In the genomic region with DNA sequence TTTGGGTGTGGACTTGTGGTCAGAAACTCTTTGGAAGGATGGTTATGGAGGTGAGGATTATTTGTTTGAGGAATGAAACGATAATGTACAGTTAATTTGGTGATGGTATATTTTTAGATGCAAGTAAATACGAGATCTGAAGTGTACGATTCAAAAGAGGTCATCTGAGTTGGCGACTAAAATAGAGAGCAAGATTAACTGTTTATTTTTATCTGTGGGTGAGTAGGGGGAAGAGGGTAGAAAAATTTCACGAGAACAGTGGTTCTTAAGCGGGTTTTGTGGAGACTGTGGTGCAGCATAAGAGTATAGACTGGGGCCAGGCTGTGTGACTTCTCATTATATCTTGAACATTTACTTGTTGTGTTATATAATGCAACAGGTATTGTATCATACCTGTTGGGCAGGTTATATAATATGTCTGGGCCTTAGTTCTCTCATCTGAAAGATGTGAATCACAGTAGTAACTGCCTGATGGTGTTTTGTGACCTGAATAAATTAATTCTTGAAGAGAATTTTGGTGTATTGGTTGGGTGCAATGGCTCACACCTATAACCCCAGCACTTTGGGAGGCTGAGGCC, we compare ENCODE assay signal across 21 cellular contexts.
A peak's percentile ranks its signal among the peaks of the same experiment; 100 is the strongest.
DNase-seq lines count a peak whose midpoint lies in the region; ATAC-seq and TF ChIP-seq lines count a peak whose summit lies in the region.
"Had no signal": no experiment of that assay in that cellular context is flagged by ENCODE, and none has a peak within 500 bp of the region (broad histone marks: within the 10 kb centered on the region; RNA-seq: fewer than 3 reads in every experiment).

No MANE protein-coding gene starts in this region.

- H3K4me1 ChIP-seq in esophagus squamous epithelium (peaks cover 3 to 53% (median 9%) of the 10 kb centered on the region in 3 donors), skeletal muscle tissue (ENCODE audit: control insufficient read depth in 3 of 3, insufficient read depth in 3 of 3, low read length in 3 of 3) (peaks cover 19 to 39% (median 28%) of the 10 kb centered on the region in 3 donors)
- H3K4me1 ChIP-seq: colonic mucosa had no signal

- peak overlapping the region in 2 of 3 donors; percentile 33 to 35 for H3K9ac ChIP-seq in skeletal muscle tissue (ENCODE audit: low read depth in 1 of 3, low read length in 3 of 3)
- H3K9ac ChIP-seq: GM23248, SK-N-SH had no signal

- H3K4me3 Mint-ChIP-seq in activated naive CD4-positive, alpha-beta T cell treated with anti-CD3 and anti-CD28 coated beads for 36 hours = no peak overlapping the region
- no peak overlapping the region for H3K4me3 Mint-ChIP-seq in activated CD8-positive, alpha-beta T cell treated with anti-CD3 and anti-CD28 coated beads, Interleukin-2, amount 10 ng/mL, durations not matched to agents 7 days and 5 days

- TF ChIP-seq CTCF in esophagus squamous epithelium (IDR thresholded peaks at IDR 0.05) = no peak

- H3K36me3 ChIP-seq in esophagus squamous epithelium = peaks cover 0 to 12% (median 0%) of the 10 kb centered on the region in 3 donors
- H3K36me3 ChIP-seq in skeletal muscle tissue (ENCODE audit: control insufficient read depth in 3 of 3, insufficient read depth in 3 of 3, low read length in 3 of 3) = no peaks in the 10 kb centered on the region
- H3K36me3 ChIP-seq: colonic mucosa had no signal

- peaks cover 26% of the 10 kb centered on the region for H3K9me3 Mint-ChIP-seq in activated naive CD4-positive, alpha-beta T cell treated with anti-CD3 and anti-CD28 coated beads for 36 hours
- peaks cover 33% of the 10 kb centered on the region for H3K9me3 Mint-ChIP-seq in activated CD8-positive, alpha-beta T cell treated with anti-CD3 and anti-CD28 coated beads, Interleukin-2, amount 10 ng/mL, durations not matched to agents 7 days and 5 days (ENCODE audit: insufficient read depth)

- WGBS in esophagus squamous epithelium, 2 donors = 71 to 83% methylated on average over 6 of the region's 6 CpGs

- H3K27me3 ChIP-seq in esophagus squamous epithelium (no peaks in the 10 kb centered on the region), skeletal muscle tissue (ENCODE audit: control insufficient read depth in 3 of 3, insufficient read depth in 3 of 3, low read length in 3 of 3) (no peaks in the 10 kb centered on the region)
- H3K27me3 ChIP-seq: colonic mucosa had no signal

- intact Hi-C loops in activated naive CD4-positive, alpha-beta T cell treated with anti-CD3 and anti-CD28 coated beads for 36 hours (cut with micrococcal nuclease) = no loop called here
- intact Hi-C loops in esophagus squamous epithelium (cut with DNase I) = no loop called here

- peak overlapping the region; percentile 57 for H3K27ac Mint-ChIP-seq in activated naive CD4-positive, alpha-beta T cell treated with anti-CD3 and anti-CD28 coated beads for 36 hours
- H3K27ac Mint-ChIP-seq in activated CD8-positive, alpha-beta T cell treated with anti-CD3 and anti-CD28 coated beads, Interleukin-2, amount 10 ng/mL, durations not matched to agents 7 days and 5 days = peak overlapping the region; percentile 27

- H3K9me3 ChIP-seq in esophagus squamous epithelium (peaks cover 0 to 20% (median 8%) of the 10 kb centered on the region in 3 donors), skeletal muscle tissue (ENCODE audit: control insufficient read depth in 3 of 3, low read length in 3 of 3) (peaks cover 0 to 2% (median 2%) of the 10 kb centered on the region in 3 donors)
- H3K9me3 ChIP-seq: colonic mucosa had no signal

- H3K4me3 ChIP-seq in esophagus squamous epithelium = no peak overlapping the region
- peak overlapping the region; percentile 37 to 64 (median 52) for H3K4me3 ChIP-seq in skeletal muscle tissue (ENCODE audit: low read length in 3 of 3)
- H3K4me3 ChIP-seq: colonic mucosa, GM23248 had no signal

- no peak for ATAC-seq in activated CD8-positive, alpha-beta T cell treated with anti-CD3 and anti-CD28 coated beads, Interleukin-2, amount 10 ng/mL, durations not matched to agents 7 days and 5 days
- ATAC-seq in GM21528 (IDR thresholded peaks at IDR 0.05; ENCODE audit: low FRiP score, unreplicated experiment) (no peak), GM19463 (IDR thresholded peaks at IDR 0.05; ENCODE audit: unreplicated experiment) (no peak)
- ATAC-seq: left colon had no signal

- POLR2A ChIA-PET in activated CD8-positive, alpha-beta T cell treated with anti-CD3 and anti-CD28 coated beads, Interleukin-2, amount 10 ng/mL, durations not matched to agents 7 days and 5 days (lab: Charles Lee) = no interaction called here

- H3K27ac ChIP-seq in esophagus squamous epithelium = peak overlapping the region in 3 of 4 donors; percentile 31 to 64 (median 34)
- H3K27ac ChIP-seq in skeletal muscle tissue (ENCODE audit: low read depth, low read length) = peak overlapping the region; percentile 75
- H3K27ac ChIP-seq: colonic mucosa, GM23248 had no signal

- H3K4me1 Mint-ChIP-seq in activated naive CD4-positive, alpha-beta T cell treated with anti-CD3 and anti-CD28 coated beads for 36 hours (ENCODE audit: low read depth) = peaks cover 51% of the 10 kb centered on the region
- H3K4me1 Mint-ChIP-seq in activated CD8-positive, alpha-beta T cell treated with anti-CD3 and anti-CD28 coated beads, Interleukin-2, amount 10 ng/mL, durations not matched to agents 7 days and 5 days (ENCODE audit: low read depth) = peaks cover 57% of the 10 kb centered on the region

- CTCF ChIA-PET in activated naive CD4-positive, alpha-beta T cell treated with anti-CD3 and anti-CD28 coated beads for 36 hours (lab: Charles Lee) = interaction anchor here (1.2 kb wide), 1 partner anchor 13 kb away, joined by 3 read pairs; no protein-coding TSS in a partner anchor
- CTCF ChIA-PET in activated CD8-positive, alpha-beta T cell treated with anti-CD3 and anti-CD28 coated beads, Interleukin-2, amount 10 ng/mL, durations not matched to agents 7 days and 5 days (lab: Charles Lee) = no interaction called here

- H3K36me3 Mint-ChIP-seq in activated naive CD4-positive, alpha-beta T cell treated with anti-CD3 and anti-CD28 coated beads for 36 hours (ENCODE audit: low read depth) = peaks cover 49% of the 10 kb centered on the region
- H3K36me3 Mint-ChIP-seq in activated CD8-positive, alpha-beta T cell treated with anti-CD3 and anti-CD28 coated beads, Interleukin-2, amount 10 ng/mL, durations not matched to agents 7 days and 5 days (ENCODE audit: low read depth) = peaks cover 78% of the 10 kb centered on the region

- TF ChIP-seq POLR2A in esophagus squamous epithelium (IDR thresholded peaks at IDR 0.05) = no peak

- DNase-seq in activated naive CD4-positive, alpha-beta T cell treated with anti-CD3 and anti-CD28 coated beads for 36 hours = no peak
- DNase-seq in activated naive CD4-positive, alpha-beta T cell treated with Interleukin-2 at 50 U/mL for 16 hours = no peak
- no peak for DNase-seq in activated CD8-positive, alpha-beta T cell treated with anti-CD3 and anti-CD28 coated beads, Interleukin-2, amount 10 ng/mL, durations not matched to agents 7 days and 5 days
- DNase-seq in esophagus squamous epithelium (lab: John Stamatoyannopoulos, UW) (no peak), NCI-H187 treated with DMSO at 0.1 percent for 48 hours (lab: John Stamatoyannopoulos, UW) (no peak)
- DNase-seq: colonic mucosa; DND-41; foreskin fibroblast; Karpas-422; left colon; midbrain; NCI-H1105 treated with DMSO at 0.1 percent for 48 hours; NCI-H774; retina; SK-N-SH; stimulated activated naive CD4-positive, alpha-beta T cell; trophoblast cell had no signal

- H3K27me3 Mint-ChIP-seq in activated naive CD4-positive, alpha-beta T cell treated with anti-CD3 and anti-CD28 coated beads for 36 hours (ENCODE audit: low read depth) = no peaks in the 10 kb centered on the region
- H3K27me3 Mint-ChIP-seq in activated CD8-positive, alpha-beta T cell treated with anti-CD3 and anti-CD28 coated beads, Interleukin-2, amount 10 ng/mL, durations not matched to agents 7 days and 5 days (ENCODE audit: low read depth) = no peaks in the 10 kb centered on the region

Comparison
In these comparisons a context has a peak if more than half of its experiments do, and no peak if none do; other contexts are left out.
1. H3K4me3 ChIP-seq: peak in skeletal muscle tissue (3 of 3); none in esophagus squamous epithelium (0 of 4).